In the genomic region with DNA sequence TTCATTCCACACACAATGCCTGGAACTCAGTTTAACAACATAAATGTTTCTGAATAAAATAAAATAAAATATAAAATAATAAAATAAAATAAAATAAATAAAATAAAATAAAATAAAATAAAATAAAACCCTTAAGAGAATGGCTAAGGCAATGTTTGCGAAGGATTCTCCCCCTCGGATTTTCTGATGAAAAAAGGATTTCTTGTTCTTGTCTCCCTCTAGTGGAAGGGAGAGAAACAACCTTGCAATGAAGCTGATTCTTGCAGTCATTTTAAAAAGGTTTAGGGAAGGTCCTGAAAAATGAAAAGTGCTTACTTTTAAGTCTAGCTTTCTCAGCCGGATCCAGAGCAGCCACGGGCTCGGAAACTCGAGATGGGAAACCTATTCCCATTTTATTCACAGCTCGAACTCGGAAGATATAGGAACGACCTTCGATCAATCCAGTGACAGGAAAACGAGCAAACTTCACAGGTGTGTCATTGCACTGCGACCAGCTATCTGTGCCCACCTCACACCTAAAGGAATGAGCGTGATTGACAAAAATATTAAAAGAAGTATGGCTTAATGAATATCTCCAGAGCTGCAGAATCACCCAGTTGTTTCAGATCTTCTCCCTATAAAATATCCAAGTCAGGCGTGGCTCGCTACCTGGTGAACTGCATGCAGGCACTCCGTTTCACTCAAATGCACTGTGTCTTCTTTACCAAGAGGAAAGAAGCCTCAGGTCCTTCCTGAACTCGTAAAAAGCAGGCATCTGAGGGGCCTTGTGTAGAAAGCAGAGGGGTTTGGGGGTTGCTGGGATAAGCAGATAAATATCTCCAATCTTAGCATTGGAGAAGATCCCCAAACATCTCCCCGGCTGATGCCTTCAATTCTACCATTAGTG, we compare ENCODE assay signal across 8 cellular contexts.
DNase-seq lines count a peak whose midpoint lies in the region; ATAC-seq, FAIRE-seq and TF ChIP-seq lines count a peak whose summit lies in the region.

No MANE protein-coding gene starts in this region.

- no peaks in the 10 kb centered on the region for H3F3A ChIP-seq in SU-DHL-6 (ENCODE audit: insufficient read depth)

- H3K9me3 ChIP-seq in SU-DHL-6 (ENCODE audit: insufficient read depth, low read length) (no peaks in the 10 kb centered on the region), gastrocnemius medialis (no peaks in the 10 kb centered on the region)

- TF ChIP-seq CTCF in SU-DHL-6 (IDR thresholded peaks at IDR 0.05; ENCODE audit: insufficient read depth, low read length, poor library complexity, severe bottlenecking) (peak; percentile 47), gastrocnemius medialis (IDR thresholded peaks at IDR 0.05 in 4 of 5, conservative IDR thresholded peaks at IDR 0.05 in 1 of 5) (peak; percentile 45 to 84 (median 61))

- H3K4me1 ChIP-seq in gastrocnemius medialis = peaks cover 12 to 18% of the 10 kb centered on the region in 2 donors

- ATAC-seq in gastrocnemius medialis (no peak), GM21526 (IDR thresholded peaks at IDR 0.05; ENCODE audit: low FRiP score, unreplicated experiment) (no peak)

- H3K4me2 ChIP-seq in SU-DHL-6 (ENCODE audit: low read depth, low read length, poor library complexity, severe bottlenecking) = no peak overlapping the region

- H3K27me3 ChIP-seq in SU-DHL-6 (ENCODE audit: low read length) = no peaks in the 10 kb centered on the region
- H3K27me3 ChIP-seq in gastrocnemius medialis = no peaks in the 10 kb centered on the region

- peak; percentile 45 for DNase-seq in G401 (ENCODE audit: low spot score)
- peak; percentile 75 to 79 for DNase-seq in Kasumi-1 (lab: John Stamatoyannopoulos, UW)
- DNase-seq in frontal cortex (ENCODE audit: low spot score in 2 of 2) = peak; percentile 31 to 60
- no peak for DNase-seq in gastrocnemius medialis
- no peak for DNase-seq in stimulated activated CD4-positive, alpha-beta T cell treated with anti-CD3 and anti-CD28 coated beads, Interleukin-2, amount 100 ng/mL, for 48 hours
- no peak for DNase-seq in islet precursor cell

- H3K27ac ChIP-seq in SU-DHL-6 (ENCODE audit: low read depth, low read length) (no peak overlapping the region), gastrocnemius medialis (peak overlapping the region in 3 of 4 donors; percentile 10 to 49 (median 33))

- H3K9ac ChIP-seq in SU-DHL-6 (ENCODE audit: low read length) = no peak overlapping the region

- H3K4me3 ChIP-seq in SU-DHL-6 (ENCODE audit: insufficient read depth, low read length, poor library complexity, severe bottlenecking) (no peak overlapping the region), gastrocnemius medialis (no peak overlapping the region)

- no peaks in the 10 kb centered on the region for H3K9me2 ChIP-seq in SU-DHL-6 (replicated peaks; ENCODE audit: insufficient read depth, low read length)

- in situ Hi-C loops in G401 (cut with HindIII; ENCODE audit: low sequenced_read_pairs) = no loop called here
- in situ Hi-C loops in gastrocnemius medialis (cut with MboI; ENCODE audit: low sequenced_read_pairs in 4 of 4) = loop anchor here in 3 of 4 donors (10.0 to 25.0 kb wide), 2 partner anchors 93 to 589 kb away; a partner anchor contains a TSS

- FAIRE-seq in frontal cortex (lab: Jason Lieb, UNC) = peak; percentile 98

- H4K20me1 ChIP-seq in SU-DHL-6 (ENCODE audit: low read depth, low read length) = no peaks in the 10 kb centered on the region

- no peak for TF ChIP-seq POLR2A in gastrocnemius medialis (IDR thresholded peaks at IDR 0.05)

- no peaks in the 10 kb centered on the region for H3K79me2 ChIP-seq in SU-DHL-6 (ENCODE audit: insufficient read depth, low read length)

- no peak overlapping the region for H2AFZ ChIP-seq in SU-DHL-6 (ENCODE audit: low read depth, low read length, severe bottlenecking)

- intact Hi-C loops in gastrocnemius medialis (cut with DNase I; ENCODE audit: low total_unique reads) = loop anchor here (1.0 kb wide), 1 partner anchor 95 kb away; no protein-coding TSS in a partner anchor

- no peaks in the 10 kb centered on the region for H3K36me3 ChIP-seq in SU-DHL-6 (ENCODE audit: low read length)
- peaks cover 0 to 20% of the 10 kb centered on the region in 2 donors for H3K36me3 ChIP-seq in gastrocnemius medialis

Comparison
In these comparisons a context has a peak if more than half of its experiments do, and no peak if none do; other contexts are left out.
1. DNase-seq: peak in G401 (single experiment), Kasumi-1 (2 of 2) and frontal cortex (2 of 2); none in gastrocnemius medialis (0 of 2), stimulated activated CD4-positive, alpha-beta T cell treated with anti-CD3 and anti-CD28 coated beads, Interleukin-2, amount 100 ng/mL, for 48 hours (0 of 2) and islet precursor cell (single experiment).